2 cellular contexts compared by ENCODE assay signal in the genomic region with DNA sequence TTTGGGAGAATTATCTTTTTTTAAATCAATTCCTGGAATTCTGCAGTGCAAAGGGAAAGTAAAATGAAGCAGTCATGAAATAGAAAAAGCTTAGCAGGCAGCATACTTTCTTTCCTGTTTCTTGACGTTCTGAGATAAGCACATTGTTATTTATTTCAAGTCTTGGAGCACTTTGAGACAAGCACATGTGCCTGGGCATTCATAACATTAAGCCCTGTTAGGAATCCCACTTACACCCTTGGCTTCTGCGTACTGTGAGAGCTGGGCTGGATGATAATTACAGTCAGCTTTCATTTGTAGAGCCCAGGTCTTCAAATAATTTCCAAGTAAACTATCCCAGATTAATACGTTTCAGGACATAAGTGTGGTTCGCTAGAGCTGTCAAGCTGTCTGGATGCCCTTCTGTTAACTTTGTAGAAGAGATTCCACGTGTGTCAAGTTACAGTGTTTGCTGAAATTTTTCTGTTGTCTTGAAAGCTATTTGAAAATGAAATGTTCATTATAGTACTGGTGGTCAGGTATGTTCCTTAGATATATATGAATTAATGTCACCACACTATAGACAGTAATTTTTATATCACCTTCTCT.
TF ChIP-seq lines count a peak whose summit lies in the region.

No MANE protein-coding gene starts in this region.

TF ChIP-seq in SK-N-SH treated with all-trans-retinoic acid at 6 μM for 48 hours, 23 proteins besides CTCF, POLR2A, EP300 and RAD21 (continued from another document):
- no peak for TF ChIP-seq GLIS3 (CRISPR knock-in tag; IDR thresholded peaks at IDR 0.05)
TF ChIP-seq in SK-N-SH treated with all-trans-retinoic acid at 6 μM for 48 hours: peak in this region for 1.

TF ChIP-seq in SK-N-SH, 30 proteins besides CTCF, POLR2A, EP300 and RAD21:
- no peak for TF ChIP-seq FOXJ3 (CRISPR knock-in tag; IDR thresholded peaks at IDR 0.05)
- no peak for TF ChIP-seq GATA2 (CRISPR knock-in tag; IDR thresholded peaks at IDR 0.05)
- no peak for TF ChIP-seq RFX5 (IDR thresholded peaks at IDR 0.05; ENCODE audit: low read length)
- TF ChIP-seq IRF3 (IDR thresholded peaks at IDR 0.05; ENCODE audit: low read depth, low read length): no peak
- no peak for TF ChIP-seq SIN3A (IDR thresholded peaks at IDR 0.05; ENCODE audit: borderline replicate concordance, low read depth, low read length)
- no peak for TF ChIP-seq FOSL2 (IDR thresholded peaks at IDR 0.05; ENCODE audit: borderline replicate concordance, low read depth)
- TF ChIP-seq MXI1 (IDR thresholded peaks at IDR 0.05; ENCODE audit: low read depth, low read length): no peak
- TF ChIP-seq REST (IDR thresholded peaks at IDR 0.05; ENCODE audit: low read depth, low read length): no peak
- TF ChIP-seq ELF1 (IDR thresholded peaks at IDR 0.05): no peak
- no peak for TF ChIP-seq TAF1 (IDR thresholded peaks at IDR 0.05; ENCODE audit: borderline replicate concordance, low read depth, low read length)
TF ChIP-seq in SK-N-SH: peak in this region for 0.
